Comparison of ENCODE assay signal across 15 cellular contexts in the genomic region with DNA sequence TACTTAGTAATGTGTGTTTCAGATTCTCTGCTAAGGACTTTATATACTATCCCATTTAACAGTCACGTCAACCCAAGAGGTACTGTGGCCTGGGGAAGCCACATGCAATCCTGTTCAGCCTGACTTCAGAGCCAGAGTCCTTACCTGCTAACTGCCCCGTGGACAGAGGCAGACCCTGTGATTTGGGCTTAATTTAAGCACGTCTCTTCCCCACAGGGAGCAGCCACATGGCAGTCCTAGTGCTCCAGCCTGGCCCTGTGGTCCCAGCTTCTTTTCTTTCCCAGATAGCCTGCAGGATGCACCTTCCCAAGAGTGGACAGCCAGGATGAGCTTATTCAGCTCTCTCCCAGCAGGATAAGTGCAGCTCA.
DNase-seq lines count a peak whose midpoint lies in the region; ATAC-seq and TF ChIP-seq lines count a peak whose summit lies in the region.
"Had no signal": no experiment of that assay in that cellular context is flagged by ENCODE, and none has a peak within 500 bp of the region (broad histone marks: within the 10 kb centered on the region; RNA-seq: fewer than 3 reads in every experiment).

No MANE protein-coding gene starts in this region.

- TF ChIP-seq CTCF in fibroblast of lung (conservative IDR thresholded peaks at IDR 0.05 in 1 of 2, IDR thresholded peaks at IDR 0.05 in 1 of 2; ENCODE audit: low read depth in 1 of 2, low read length in 2 of 2) (no peak), uterus (IDR thresholded peaks at IDR 0.05) (no peak), WERI-Rb-1 (IDR thresholded peaks at IDR 0.05; ENCODE audit: low read depth, low read length) (no peak)

- H3K4me3 ChIP-seq in right cardiac atrium (ENCODE audit: low read length) (no peak overlapping the region), adipocyte (ENCODE audit: low read length) (no peak overlapping the region), fibroblast of lung (replicated peaks in 1 of 4; ENCODE audit: control extremely low read depth in 1 of 4, insufficient read depth in 1 of 4, low read depth in 3 of 4, low read length in 4 of 4) (no peak overlapping the region), uterus (no peak overlapping the region), WERI-Rb-1 (ENCODE audit: low read depth, low read length) (no peak overlapping the region)
- H3K4me3 ChIP-seq: SJSA1 had no signal

- H3K4me1 ChIP-seq in right cardiac atrium (ENCODE audit: control insufficient read depth, insufficient read depth, low read length) = no peaks in the 10 kb centered on the region
- peaks cover 7% of the 10 kb centered on the region for H3K4me1 ChIP-seq in adipocyte (ENCODE audit: control insufficient read depth, insufficient read depth, low read length)
- peaks cover 8% of the 10 kb centered on the region for H3K4me1 ChIP-seq in fibroblast of lung (ENCODE audit: control insufficient read depth, extremely low read depth, insufficient read depth, low read length)
- H3K4me1 ChIP-seq in uterus = no peaks in the 10 kb centered on the region
- H3K4me1 ChIP-seq: SJSA1 had no signal

- intact Hi-C loops in right cardiac atrium (cut with DNase I) = no loop called here
- intact Hi-C loops in cardiac septum (cut with DNase I) = no loop called here
- intact Hi-C loops in uterus (cut with DNase I; ENCODE audit: low total_unique reads) = no loop called here

- H3K9me3 ChIP-seq in right cardiac atrium (ENCODE audit: control insufficient read depth, low read length) = no peaks in the 10 kb centered on the region
- no peaks in the 10 kb centered on the region for H3K9me3 ChIP-seq in adipocyte (ENCODE audit: control insufficient read depth, low read length)
- no peaks in the 10 kb centered on the region for H3K9me3 ChIP-seq in fibroblast of lung (ENCODE audit: control insufficient read depth, insufficient read depth, low read depth, low read length)
- H3K9me3 ChIP-seq in uterus = no peaks in the 10 kb centered on the region
- H3K9me3 ChIP-seq in WERI-Rb-1 (ENCODE audit: severe bottlenecking) = no peaks in the 10 kb centered on the region
- H3K9me3 ChIP-seq: SJSA1 had no signal

- H3K9ac ChIP-seq in adipocyte (ENCODE audit: low read length) (peak overlapping the region; percentile 35), fibroblast of lung (ENCODE audit: insufficient read depth, low read length) (no peak overlapping the region)

- H3K79me2 ChIP-seq in fibroblast of lung (ENCODE audit: control insufficient read depth, insufficient read depth, low read length) = no peaks in the 10 kb centered on the region

- H3K27me3 ChIP-seq in right cardiac atrium (ENCODE audit: control insufficient read depth, insufficient read depth) (no peaks in the 10 kb centered on the region), adipocyte (replicated peaks; ENCODE audit: control insufficient read depth, insufficient read depth, low read length) (no peaks in the 10 kb centered on the region), fibroblast of lung (ENCODE audit: control insufficient read depth, insufficient read depth, low read length) (no peaks in the 10 kb centered on the region), uterus (no peaks in the 10 kb centered on the region), WERI-Rb-1 (ENCODE audit: insufficient read depth, low read depth, severe bottlenecking) (no peaks in the 10 kb centered on the region)
- H3K27me3 ChIP-seq: SJSA1 had no signal

- 65% methylated on average over 3 of the region's 3 CpGs for WGBS in right cardiac atrium

- H3K36me3 ChIP-seq in adipocyte (ENCODE audit: control insufficient read depth, insufficient read depth, low read length, severe bottlenecking) (no peaks in the 10 kb centered on the region), fibroblast of lung (ENCODE audit: control insufficient read depth, insufficient read depth, low read length) (no peaks in the 10 kb centered on the region), uterus (no peaks in the 10 kb centered on the region), WERI-Rb-1 (no peaks in the 10 kb centered on the region)
- H3K36me3 ChIP-seq: SJSA1 had no signal

- H3K27ac ChIP-seq in right cardiac atrium (ENCODE audit: low read length) (peak overlapping the region; percentile 25), fibroblast of lung (ENCODE audit: insufficient read depth, low read length) (peak overlapping the region; percentile 0), uterus (peak overlapping the region; percentile 52 to 64), WERI-Rb-1 (no peak overlapping the region)
- H3K27ac ChIP-seq: SJSA1 had no signal

- ATAC-seq in right cardiac atrium (no peak), HG02840 (IDR thresholded peaks at IDR 0.05; ENCODE audit: low FRiP score, unreplicated experiment) (no peak)

- no peak overlapping the region for H2AFZ ChIP-seq in fibroblast of lung (ENCODE audit: low read length)

- no peak for DNase-seq in right cardiac atrium
- no peak for DNase-seq in cardiac septum (ENCODE audit: low spot score)
- no peak for DNase-seq in adipocyte (ENCODE audit: low read depth)
- DNase-seq in fibroblast of lung (ENCODE audit: low read depth in 2 of 2) = no peak
- no peak for DNase-seq in uterus
- no peak for DNase-seq in WERI-Rb-1
- DNase-seq in NCI-H526 (lab: John Stamatoyannopoulos, UW) = no peak
- DNase-seq: DMS153; Kasumi-1; NCI-H187 treated with DMSO at 0.1 percent for 48 hours; NK-92 treated with Interleukin-12 subunit alpha and Interleukin-12 subunit beta, amount 100 ng/mL, for 24 hours; OCI-M1; RPMI8226 had no signal

- no peak for TF ChIP-seq POLR2A in uterus (IDR thresholded peaks at IDR 0.05)

- H4K20me1 ChIP-seq in fibroblast of lung (ENCODE audit: control insufficient read depth, extremely low read depth, insufficient read depth, low read length) = no peaks in the 10 kb centered on the region

- peak overlapping the region; percentile 0 for H3K4me2 ChIP-seq in fibroblast of lung (ENCODE audit: extremely low read depth, insufficient read depth, low read length)
